ENCODE assay signal across 8 cellular contexts in the genomic region with DNA sequence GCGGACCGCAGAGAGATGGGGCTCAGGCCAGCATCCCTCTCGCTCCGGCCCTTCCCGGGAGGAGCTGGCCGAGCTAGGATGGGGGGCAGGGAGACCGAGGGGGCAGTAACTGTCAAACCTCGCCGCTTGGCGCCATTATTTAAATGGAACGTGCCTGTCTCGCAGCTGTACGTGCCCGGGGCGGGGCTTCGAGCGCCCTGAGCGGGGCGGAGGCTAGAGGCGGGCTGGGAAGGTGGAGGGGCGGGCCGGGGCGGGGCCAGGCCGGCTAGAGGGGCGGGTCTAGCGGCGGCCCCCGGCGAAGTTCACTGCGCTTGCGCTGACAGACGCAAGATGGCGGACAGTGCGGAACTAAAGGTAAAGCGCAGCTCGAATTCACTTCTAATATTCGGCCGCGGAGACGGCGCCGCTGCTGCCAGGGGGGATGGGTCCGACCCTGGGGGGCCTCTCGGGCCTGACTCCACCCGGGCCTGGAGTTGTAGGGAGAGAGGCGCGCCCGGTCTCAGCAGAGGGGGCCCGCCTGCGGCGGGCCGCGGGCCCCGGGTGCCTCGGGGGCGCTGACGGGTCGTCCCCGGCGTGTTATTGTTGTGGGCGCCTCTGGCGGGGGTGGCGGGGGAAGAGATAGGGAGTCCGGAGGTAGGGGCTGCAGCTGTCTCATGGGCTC. TPM values are rescaled to one million over a fixed set of nuclear protein-coding genes. Genes with fewer than 3 reads are reported as not detected.
A peak's percentile ranks its signal among the peaks of the same experiment; 100 is the strongest.
DNase-seq lines count a peak whose midpoint lies in the region; ATAC-seq, FAIRE-seq and TF ChIP-seq lines count a peak whose summit lies in the region.

A gene (plus strand): TSS at position 319 of the 661 bp plus-strand sequence. CDS start 12 bp downstream, at position 331.

- POLR2A ChIA-PET in endothelial cell of umbilical vein (lab: Charles Lee), result interaction anchor here (0.6 to 1.1 kb wide), 4 partner anchors 11 to 311 kb away, joined by 4 to 5 read pairs (median 4); no protein-coding TSS in a partner anchor

- CTCF ChIA-PET in endothelial cell of umbilical vein (lab: Charles Lee), result interaction anchor here (0.6 to 4.2 kb wide), 6 partner anchors 11 to 553 kb away, joined by 3 to 41 read pairs (median 6); no protein-coding TSS in a partner anchor

- H3K4me2 ChIP-seq in OCI-LY3 (ENCODE audit: low read length) (peak within 1 kb of the TSS; percentile 90), endothelial cell of umbilical vein (ENCODE audit: insufficient read depth, low read length) (peak within 1 kb of the TSS; percentile 95)

- H3K27ac ChIP-seq in OCI-LY3 (ENCODE audit: low read length) (peak within 1 kb of the TSS; percentile 75), endothelial cell of umbilical vein (ENCODE audit: insufficient read depth, low read depth, low read length) (peak within 1 kb of the TSS; percentile 39)

- peaks cover 3% of the 10 kb centered on the region for H3K36me3 ChIP-seq in OCI-LY3 (replicated peaks; ENCODE audit: low read depth, low read length)
- no peaks in the 10 kb centered on the region for H3K36me3 ChIP-seq in endothelial cell of umbilical vein (ENCODE audit: control insufficient read depth in 2 of 2, extremely low read depth in 1 of 2, insufficient read depth in 2 of 2, low read length in 2 of 2)

- H3K4me1 ChIP-seq in OCI-LY3 (ENCODE audit: low read length) (peaks cover 18% of the 10 kb centered on the region), endothelial cell of umbilical vein (ENCODE audit: control insufficient read depth, extremely low read depth, insufficient read depth, low read length) (peaks cover 15% of the 10 kb centered on the region)

- H4K20me1 ChIP-seq in OCI-LY3 (ENCODE audit: insufficient read depth, low read length) (peaks cover 42% of the 10 kb centered on the region), endothelial cell of umbilical vein (replicated peaks; ENCODE audit: control insufficient read depth, extremely low read depth, insufficient read depth, low read length) (peaks cover 3% of the 10 kb centered on the region)

- H3K4me3 ChIP-seq in OCI-LY3 (ENCODE audit: low read length), result peak within 1 kb of the TSS; percentile 88
- H3K4me3 ChIP-seq in endothelial cell of umbilical vein (replicated peaks in 1 of 3; ENCODE audit: insufficient read depth in 1 of 3, low read depth in 1 of 3, low read length in 3 of 3), result peak within 1 kb of the TSS; percentile 88 to 97 (median 91)

- no TSS peak for BruUV-seq in endothelial cell of umbilical vein (replicated peaks; lab: Mats Ljungman, UMichigan)

- H3K27me3 ChIP-seq in OCI-LY3 (ENCODE audit: low read depth, low read length) (no peaks in the 10 kb centered on the region), endothelial cell of umbilical vein (ENCODE audit: control insufficient read depth in 2 of 2, insufficient read depth in 2 of 2, low read length in 2 of 2) (peaks cover 1 to 7% of the 10 kb centered on the region in 2 experiments)

- H3K9me1 ChIP-seq in endothelial cell of umbilical vein (replicated peaks; ENCODE audit: control insufficient read depth, extremely low read depth, insufficient read depth, low read length), result no peaks in the 10 kb centered on the region

- H3K9ac ChIP-seq in OCI-LY3 (ENCODE audit: low read length), result peak within 1 kb of the TSS; percentile 84
- H3K9ac ChIP-seq in endothelial cell of umbilical vein (replicated peaks; ENCODE audit: extremely low read depth, insufficient read depth, low read length), result peak within 1 kb of the TSS; percentile 81

- peak; percentile 79 for ATAC-seq in GM21526 (IDR thresholded peaks at IDR 0.05; ENCODE audit: low FRiP score, unreplicated experiment)

- H2AFZ ChIP-seq in OCI-LY3 (ENCODE audit: low read depth, low read length) (peak within 1 kb of the TSS; percentile 89), endothelial cell of umbilical vein (ENCODE audit: low read depth, low read length) (peak within 1 kb of the TSS; percentile 98)

- intact Hi-C loops in endothelial cell of umbilical vein (cut with micrococcal nuclease), result loop anchor here (2.0 to 10.0 kb wide), 3 partner anchors 101 to 519 kb away; no protein-coding TSS in a partner anchor

- FAIRE-seq in D721Med (lab: Jason Lieb, UNC) (no peak), endothelial cell of umbilical vein (lab: Jason Lieb, UNC) (peak; percentile 79)

- dilution Hi-C loops in endothelial cell of umbilical vein (cut with MboI; ENCODE audit: extremely low pct_ligation_motif_present, low sequenced_read_pairs), result no loop called here

- DNase-seq in D721Med (ENCODE audit: insufficient read length, low spot score) (peak; percentile 60), HuH-7.5 (ENCODE audit: low spot score) (peak; percentile 87), endothelial cell of umbilical vein (ENCODE audit: low read depth, low spot score) (peak; percentile 95), midbrain (lab: John Stamatoyannopoulos, UW) (peak; percentile 94)
- peak; percentile 96 for DNase-seq in activated CD8-positive, alpha-beta memory T cell treated with anti-CD3 and anti-CD28 coated beads, Interleukin-2, amount 50 U/mL, for 48 hours
- peak; percentile 91 for DNase-seq in stimulated activated CD8-positive, alpha-beta memory T cell treated with anti-CD3 and anti-CD28 coated beads, Interleukin-15, amount 100 ng/mL, for 48 hours (ENCODE audit: low read depth in 2 of 2)

- H3K9me3 ChIP-seq in OCI-LY3 (ENCODE audit: insufficient read depth, low read length) (no peaks in the 10 kb centered on the region), endothelial cell of umbilical vein (replicated peaks; ENCODE audit: control insufficient read depth, insufficient read depth, low read length) (no peaks in the 10 kb centered on the region)

- TF ChIP-seq CTCF in D721Med (IDR thresholded peaks at IDR 0.05; ENCODE audit: insufficient read depth, missing control alignments) (no peak), OCI-LY3 (IDR thresholded peaks at IDR 0.05; ENCODE audit: low read depth, low read length) (peak; percentile 12; the same call in 1 of the 2 replicates), endothelial cell of umbilical vein (IDR thresholded peaks at IDR 0.05; ENCODE audit: extremely low read depth in 1 of 2, insufficient read depth in 1 of 2, low read depth in 1 of 2, low read length in 2 of 2) (no peak)

- H3K79me2 ChIP-seq in OCI-LY3 (ENCODE audit: low read length) (peaks cover 50% of the 10 kb centered on the region), endothelial cell of umbilical vein (ENCODE audit: control insufficient read depth, insufficient read depth, low read length) (peaks cover 49% of the 10 kb centered on the region)

- TF ChIP-seq POLR2A in endothelial cell of umbilical vein (IDR thresholded peaks at IDR 0.05; ENCODE audit: low read depth, low read length), result peak; percentile 82

TF ChIP-seq in endothelial cell of umbilical vein, 7 proteins besides CTCF, POLR2A, EP300 and RAD21:
- peak; percentile 65 for TF ChIP-seq POLR2AphosphoS5 (IDR thresholded peaks at IDR 0.05; ENCODE audit: insufficient read depth, low read depth, low read length)
- TF ChIP-seq, protein P1, sequence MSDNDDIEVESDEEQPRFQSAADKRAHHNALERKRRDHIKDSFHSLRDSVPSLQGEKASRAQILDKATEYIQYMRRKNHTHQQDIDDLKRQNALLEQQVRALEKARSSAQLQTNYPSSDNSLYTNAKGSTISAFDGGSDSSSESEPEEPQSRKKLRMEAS (IDR thresholded peaks at IDR 0.05; ENCODE audit: insufficient read depth, insufficient read length), result no peak

RNA-seq across cellular contexts. Expression of the gene that starts here (rescaled TPM):
- total RNA-seq in endothelial cell of umbilical vein, result 24.2 and 32.3 TPM in 2 replicates
- polyA plus RNA-seq in endothelial cell of umbilical vein, result 23.7 and 29.0 TPM in 2 replicates
- 16.0 and 18.9 TPM in 2 replicates for polyA plus RNA-seq in endothelial cell of umbilical vein (2011; cell fraction: cytosol; rRNA removed)
- polyA plus RNA-seq in endothelial cell of umbilical vein (2011; cell fraction: nucleus; rRNA removed), result 51.2 and 58.7 TPM in 2 replicates
- 20.5 and 22.7 TPM in 2 replicates for polyA plus RNA-seq in endothelial cell of umbilical vein (2012)
- polyA minus RNA-seq in endothelial cell of umbilical vein, result 105 and 109 TPM in 2 replicates
- polyA minus RNA-seq in endothelial cell of umbilical vein (2011; cell fraction: cytosol; rRNA and poly(A)+ RNA removed), result 28.0 TPM
- 128 and 187 TPM in 2 replicates for polyA minus RNA-seq in endothelial cell of umbilical vein (2011; cell fraction: nucleus; rRNA and poly(A)+ RNA removed)

Comparison
In these comparisons a context has a peak if more than half of its experiments do, and no peak if none do; other contexts are left out.
1. Peak in every context shown above with its lines: DNase-seq, ATAC-seq, H3K4me3 ChIP-seq and H3K27ac ChIP-seq.